Comparison of ENCODE assay signal across 1 cellular context in genomic region chr11:67630230-67630942, GRCh38.
A peak's percentile ranks its signal among the peaks of the same experiment; 100 is the strongest.
TF ChIP-seq lines count a peak whose summit lies in the region.

No MANE protein-coding gene starts in this region.

TF ChIP-seq in HepG2, 621 proteins besides CTCF, POLR2A, EP300 and RAD21 (continued from another document and continues in another):
- TF ChIP-seq ZSCAN5A (CRISPR knock-in tag; IDR thresholded peaks at IDR 0.05; ENCODE audit: borderline replicate concordance) (no peak), ARNT (IDR thresholded peaks at IDR 0.05) (no peak), ELF1 (CRISPR knock-in tag; IDR thresholded peaks at IDR 0.05) (peak; percentile 68), ZBTB38 (CRISPR knock-in tag; IDR thresholded peaks at IDR 0.05) (no peak), ASH2L (IDR thresholded peaks at IDR 0.05; ENCODE audit: insufficient read length, low read depth, low read length) (peak; percentile 35), ZNF83 (CRISPR knock-in tag; IDR thresholded peaks at IDR 0.05; ENCODE audit: borderline replicate concordance) (no peak), ZNF891 (CRISPR knock-in tag; IDR thresholded peaks at IDR 0.05) (no peak; the same call in none of the 2 replicates), PHF8 (CRISPR knock-in tag; IDR thresholded peaks at IDR 0.05) (peak; percentile 82), ZNF326 (CRISPR knock-in tag; IDR thresholded peaks at IDR 0.05; ENCODE audit: borderline replicate concordance) (no peak), ZNF773 (CRISPR knock-in tag; IDR thresholded peaks at IDR 0.05; ENCODE audit: borderline replicate concordance) (0 out of 2 replicates have a peak, but pooled peaks have one; percentile 61), RARA (CRISPR knock-in tag; IDR thresholded peaks at IDR 0.05) (no peak), ZHX2 (IDR thresholded peaks at IDR 0.05; ENCODE audit: low read depth) (peak; percentile 36; the same call in 1 of the 2 replicates), ZHX2 (CRISPR knock-in tag; IDR thresholded peaks at IDR 0.05; ENCODE audit: borderline replicate concordance) (0 out of 2 replicates have a peak, but pooled peaks have one; percentile 42), ZSCAN9 (CRISPR knock-in tag; IDR thresholded peaks at IDR 0.05; ENCODE audit: borderline replicate concordance) (peak; percentile 22; the same call in 1 of the 2 replicates), ZNF30 (CRISPR knock-in tag; IDR thresholded peaks at IDR 0.05) (no peak), SIX1 (CRISPR knock-in tag; IDR thresholded peaks at IDR 0.05; ENCODE audit: borderline replicate concordance) (0 out of 2 replicates have a peak, but pooled peaks have one; percentile 37), RARG (CRISPR knock-in tag; IDR thresholded peaks at IDR 0.05; ENCODE audit: low read depth) (no peak), BRF2 (CRISPR knock-in tag; IDR thresholded peaks at IDR 0.05) (no peak), ZNF543 (CRISPR knock-in tag; IDR thresholded peaks at IDR 0.05) (no peak), GATAD1 (CRISPR knock-in tag; IDR thresholded peaks at IDR 0.05) (peak; percentile 36; the same call in 1 of the 2 replicates), SMAD9 (CRISPR knock-in tag; IDR thresholded peaks at IDR 0.05) (peak; percentile 81; the same call in 1 of the 2 replicates), ZNF629 (CRISPR knock-in tag; conservative IDR thresholded peaks at IDR 0.05) (0 out of 2 replicates have a peak, but pooled peaks have one; percentile 10), THAP8 (CRISPR knock-in tag; IDR thresholded peaks at IDR 0.05; ENCODE audit: borderline replicate concordance) (no peak), ZNF557 (CRISPR knock-in tag; IDR thresholded peaks at IDR 0.05) (0 out of 2 replicates have a peak, but pooled peaks have one; percentile 70), ZBTB33 (CRISPR knock-in tag; IDR thresholded peaks at IDR 0.05) (no peak), ZNF616 (CRISPR knock-in tag; IDR thresholded peaks at IDR 0.05; ENCODE audit: low read depth) (no peak), DMAP1 (CRISPR knock-in tag; IDR thresholded peaks at IDR 0.05) (peak; percentile 54; the same call in 1 of the 2 replicates), ZNF224 (CRISPR knock-in tag; IDR thresholded peaks at IDR 0.05) (no peak), MXD1 (CRISPR knock-in tag; IDR thresholded peaks at IDR 0.05) (peak; percentile 49; the same call in 1 of the 2 replicates), ZNF7 (CRISPR knock-in tag; IDR thresholded peaks at IDR 0.05) (0 out of 2 replicates have a peak, but pooled peaks have one; percentile 11), JUND (CRISPR knock-in tag; IDR thresholded peaks at IDR 0.05) (0 out of 2 replicates have a peak, but pooled peaks have one; percentile 34), ZNF17 (CRISPR knock-in tag; IDR thresholded peaks at IDR 0.05) (no peak), ZNF740 (CRISPR knock-in tag; IDR thresholded peaks at IDR 0.05) (peak; percentile 29; the same call in 1 of the 2 replicates), ARID3A (IDR thresholded peaks at IDR 0.05; ENCODE audit: low read depth, low read length) (0 out of 2 replicates have a peak, but pooled peaks have one; percentile 34), ZBTB4 (CRISPR knock-in tag; IDR thresholded peaks at IDR 0.05; ENCODE audit: borderline replicate concordance) (no peak), JDP2 (CRISPR knock-in tag; IDR thresholded peaks at IDR 0.05; ENCODE audit: borderline replicate concordance) (no peak), ZNF263 (CRISPR knock-in tag; IDR thresholded peaks at IDR 0.05) (peak; percentile 47; the same call in 1 of the 2 replicates), FOXP4 (CRISPR knock-in tag; IDR thresholded peaks at IDR 0.05) (peak; percentile 47), CSRNP2 (CRISPR knock-in tag; conservative IDR thresholded peaks at IDR 0.05; ENCODE audit: low read depth) (no peak)
